In genomic region chr7:100087055-100087750, GRCh38 we compare ENCODE assay signal across 9 cellular contexts. TPM values are rescaled to one million over a fixed set of nuclear protein-coding genes. Genes with fewer than 3 reads are reported as not detected.
DNase-seq lines count a peak whose midpoint lies in the region; ATAC-seq, FAIRE-seq and TF ChIP-seq lines count a peak whose summit lies in the region.
"Had no signal": no experiment of that assay in that cellular context is flagged by ENCODE, and none has a peak within 500 bp of the region (broad histone marks: within the 10 kb centered on the region; RNA-seq: fewer than 3 reads in every experiment).

No MANE protein-coding gene starts in this region.

- H3K9ac ChIP-seq in endothelial cell of umbilical vein (replicated peaks; ENCODE audit: extremely low read depth, insufficient read depth, low read length) = peak overlapping the region; percentile 84

- H3K9me1 ChIP-seq in endothelial cell of umbilical vein (replicated peaks; ENCODE audit: control insufficient read depth, extremely low read depth, insufficient read depth, low read length) = no peaks in the 10 kb centered on the region

- no peak for TF ChIP-seq CTCF in Panc1 (IDR thresholded peaks at IDR 0.05)
- TF ChIP-seq CTCF in endothelial cell of umbilical vein (IDR thresholded peaks at IDR 0.05; ENCODE audit: extremely low read depth in 1 of 2, insufficient read depth in 1 of 2, low read depth in 1 of 2, low read length in 2 of 2) = no peak
- no peak for TF ChIP-seq CTCF in omental fat pad (IDR thresholded peaks at IDR 0.05)

- H2AFZ ChIP-seq in endothelial cell of umbilical vein (ENCODE audit: low read depth, low read length) = peak overlapping the region; percentile 14

- peaks cover 3% of the 10 kb centered on the region for H3K36me3 ChIP-seq in Panc1 (ENCODE audit: control insufficient read depth, insufficient read depth, low read length)
- H3K36me3 ChIP-seq in endothelial cell of umbilical vein (ENCODE audit: control insufficient read depth in 2 of 2, extremely low read depth in 1 of 2, insufficient read depth in 2 of 2, low read length in 2 of 2) = peaks cover 7 to 10% of the 10 kb centered on the region in 2 experiments

- H3K4me3 ChIP-seq in Panc1 (ENCODE audit: low read depth in 2 of 2, low read length in 2 of 2) (no peak overlapping the region), endothelial cell of umbilical vein (replicated peaks in 1 of 3; ENCODE audit: insufficient read depth in 1 of 3, low read depth in 1 of 3, low read length in 3 of 3) (peak overlapping the region in 1 of 3 experiments; percentile 16)

- FAIRE-seq in endothelial cell of umbilical vein (lab: Jason Lieb, UNC) (peak; percentile 99), frontal cortex (lab: Jason Lieb, UNC) (no peak)

- POLR2A ChIA-PET in Panc1 (lab: Charles Lee) (no interaction called here), endothelial cell of umbilical vein (lab: Charles Lee) (interaction anchor here (0.7 to 2.0 kb wide), 4 partner anchors 10 to 1013 kb away, joined by 3 to 10 read pairs (median 4); partner anchors contain the start of genes MCM7 and TRIM4)

- H3K79me2 ChIP-seq in endothelial cell of umbilical vein (ENCODE audit: control insufficient read depth, insufficient read depth, low read length) = peaks cover 17% of the 10 kb centered on the region

- H3K27ac ChIP-seq in Panc1 (ENCODE audit: low read length) (peak overlapping the region; percentile 56), endothelial cell of umbilical vein (ENCODE audit: insufficient read depth, low read depth, low read length) (peak overlapping the region; percentile 94)

- no TSS peak for BruUV-seq in Panc1 (replicated peaks; lab: Mats Ljungman, UMichigan)
- no TSS peak for BruUV-seq in endothelial cell of umbilical vein (replicated peaks; lab: Mats Ljungman, UMichigan)

- DNase-seq in DMS 273 (lab: John Stamatoyannopoulos, UW; ENCODE audit: unreplicated experiment) (peak; percentile 84), Panc1 (ENCODE audit: low read depth, low spot score) (no peak), endothelial cell of umbilical vein (ENCODE audit: low read depth, low spot score) (peak; percentile 97), omental fat pad (ENCODE audit: low spot score) (no peak), frontal cortex (ENCODE audit: low spot score in 2 of 2) (no peak)
- DNase-seq: dorsolateral prefrontal cortex had no signal

- H3K4me1 ChIP-seq in Panc1 (ENCODE audit: control insufficient read depth, insufficient read depth, low read length) (peaks cover 33% of the 10 kb centered on the region), endothelial cell of umbilical vein (ENCODE audit: control insufficient read depth, extremely low read depth, insufficient read depth, low read length) (peaks cover 33% of the 10 kb centered on the region)

- dilution Hi-C loops in endothelial cell of umbilical vein (cut with MboI; ENCODE audit: extremely low pct_ligation_motif_present, low sequenced_read_pairs) = no loop called here

- ATAC-seq in Panc1 = peak; percentile 23; the same call in 1 of the 2 replicates
- ATAC-seq in omental fat pad (ENCODE audit: low FRiP score) = peak; percentile 43
- ATAC-seq in GM19455 (IDR thresholded peaks at IDR 0.05; ENCODE audit: unreplicated experiment) = no peak
- ATAC-seq in GM19351 (IDR thresholded peaks at IDR 0.05; ENCODE audit: unreplicated experiment) = no peak
- ATAC-seq in GM18867 (IDR thresholded peaks at IDR 0.05; ENCODE audit: unreplicated experiment) = no peak

- intact Hi-C loops in Panc1 (cut with micrococcal nuclease; ENCODE audit: unreplicated experiment) (loop anchor here (10.0 kb wide), 1 partner anchor 92 kb away; no protein-coding TSS in a partner anchor), endothelial cell of umbilical vein (cut with micrococcal nuclease) (loop anchor here (1.0 to 10.0 kb wide), 3 partner anchors 14 to 172 kb away; partner anchors contain the start of genes AP4M1, MBLAC1, MCM7 and TRIM4)

- H4K20me1 ChIP-seq in endothelial cell of umbilical vein (replicated peaks; ENCODE audit: control insufficient read depth, extremely low read depth, insufficient read depth, low read length) = no peaks in the 10 kb centered on the region

- H3K9me3 ChIP-seq in Panc1 (ENCODE audit: control insufficient read depth, insufficient read depth, low read depth, low read length) = no peaks in the 10 kb centered on the region
- H3K9me3 ChIP-seq in endothelial cell of umbilical vein (replicated peaks; ENCODE audit: control insufficient read depth, insufficient read depth, low read length) = no peaks in the 10 kb centered on the region

- in situ Hi-C loops in Panc1 (cut with HindIII; ENCODE audit: low pct_unique_long_range_greater_than_20kb, low sequenced_read_pairs) = no loop called here

- H3K27me3 ChIP-seq in Panc1 (ENCODE audit: control insufficient read depth, insufficient read depth, low read length) (no peaks in the 10 kb centered on the region), endothelial cell of umbilical vein (ENCODE audit: control insufficient read depth in 2 of 2, insufficient read depth in 2 of 2, low read length in 2 of 2) (no peaks in the 10 kb centered on the region)
- H3K27me3 ChIP-seq: dorsolateral prefrontal cortex had no signal

- TF ChIP-seq POLR2A in endothelial cell of umbilical vein (IDR thresholded peaks at IDR 0.05; ENCODE audit: low read depth, low read length) = no peak

- peak overlapping the region; percentile 73 for H3K4me2 ChIP-seq in endothelial cell of umbilical vein (ENCODE audit: insufficient read depth, low read length)

- CTCF ChIA-PET in Panc1 (lab: Charles Lee) (no interaction called here), endothelial cell of umbilical vein (lab: Charles Lee) (interaction anchor here (0.6 to 2.9 kb wide), 4 partner anchors 14 to 619 kb away, joined by 3 to 18 read pairs (median 4); partner anchors contain the start of genes AP4M1, MCM7 and POP7)

RNA-seq across cellular contexts. Expression of gene COPS6, which starts 1.6 kb away (rescaled TPM):
- total RNA-seq in Panc1 (2021; ENCODE audit: unreplicated experiment) (182 TPM), endothelial cell of umbilical vein (168 and 188 TPM in 2 replicates), omental fat pad (10 to 100 TPM; 41.6 to 69.0 (median 50.0) TPM), frontal cortex (40.4 TPM)
- 323 TPM for polyA plus RNA-seq in Panc1 (2012; ENCODE audit: insufficient read length)
- polyA plus RNA-seq in endothelial cell of umbilical vein = 251 and 268 TPM in 2 replicates
- polyA plus RNA-seq in endothelial cell of umbilical vein (2011; cell fraction: cytosol; rRNA removed) = 257 and 331 TPM in 2 replicates
- 152 and 181 TPM in 2 replicates for polyA plus RNA-seq in endothelial cell of umbilical vein (2011; cell fraction: nucleus; rRNA removed)
- polyA plus RNA-seq in endothelial cell of umbilical vein (2012) = 169 and 251 TPM in 2 replicates
- 230 and 233 TPM in 2 replicates for polyA minus RNA-seq in endothelial cell of umbilical vein
- polyA minus RNA-seq in endothelial cell of umbilical vein (2011; cell fraction: cytosol; rRNA and poly(A)+ RNA removed) = 122 TPM
- polyA minus RNA-seq in endothelial cell of umbilical vein (2011; cell fraction: nucleus; rRNA and poly(A)+ RNA removed) = 46.3 and 64.6 TPM in 2 replicates

RNA-seq across cellular contexts. Expression of gene ZNF3, which starts 5.7 kb away (rescaled TPM):
- total RNA-seq in Panc1 (2021; ENCODE audit: unreplicated experiment) = 32.9 TPM
- polyA plus RNA-seq in Panc1 (2012; ENCODE audit: insufficient read length) = 22.0 TPM
- total RNA-seq in endothelial cell of umbilical vein = 30.9 and 31.1 TPM in 2 replicates
- 20.1 and 21.8 TPM in 2 replicates for polyA plus RNA-seq in endothelial cell of umbilical vein
- 16.4 and 18.1 TPM in 2 replicates for polyA plus RNA-seq in endothelial cell of umbilical vein (2011; cell fraction: cytosol; rRNA removed)
- 92.5 and 96.6 TPM in 2 replicates for polyA plus RNA-seq in endothelial cell of umbilical vein (2011; cell fraction: nucleus; rRNA removed)
- polyA plus RNA-seq in endothelial cell of umbilical vein (2012) = 16.4 and 21.6 TPM in 2 replicates
- polyA minus RNA-seq in endothelial cell of umbilical vein = 44.7 and 59.7 TPM in 2 replicates
- polyA minus RNA-seq in endothelial cell of umbilical vein (2011; cell fraction: cytosol; rRNA and poly(A)+ RNA removed) = 8.2 TPM
- 57.9 and 89.1 TPM in 2 replicates for polyA minus RNA-seq in endothelial cell of umbilical vein (2011; cell fraction: nucleus; rRNA and poly(A)+ RNA removed)
- 10 to 100 TPM; 14.5 to 25.4 (median 17.9) TPM for total RNA-seq in omental fat pad
- 44.4 TPM for total RNA-seq in frontal cortex

RNA-seq across cellular contexts. Expression of gene MCM7, which starts 14.0 kb away (rescaled TPM):
- total RNA-seq in Panc1 (2021; ENCODE audit: unreplicated experiment) (258 TPM), endothelial cell of umbilical vein (183 and 187 TPM in 2 replicates), omental fat pad (10 to 100 TPM; 17.6 to 42.7 (median 28.7) TPM), frontal cortex (35.9 TPM)
- 204 TPM for polyA plus RNA-seq in Panc1 (2012; ENCODE audit: insufficient read length)
- 145 and 156 TPM in 2 replicates for polyA plus RNA-seq in endothelial cell of umbilical vein
- polyA plus RNA-seq in endothelial cell of umbilical vein (2011; cell fraction: cytosol; rRNA removed) = 128 and 148 TPM in 2 replicates
- 575 and 612 TPM in 2 replicates for polyA plus RNA-seq in endothelial cell of umbilical vein (2011; cell fraction: nucleus; rRNA removed)
- polyA plus RNA-seq in endothelial cell of umbilical vein (2012) = 68.4 and 119 TPM in 2 replicates
- 123 and 162 TPM in 2 replicates for polyA minus RNA-seq in endothelial cell of umbilical vein
- polyA minus RNA-seq in endothelial cell of umbilical vein (2011; cell fraction: cytosol; rRNA and poly(A)+ RNA removed) = 332 TPM
- 151 and 168 TPM in 2 replicates for polyA minus RNA-seq in endothelial cell of umbilical vein (2011; cell fraction: nucleus; rRNA and poly(A)+ RNA removed)

RNA-seq across cellular contexts. Expression of gene AP4M1, which starts 14.2 kb away (rescaled TPM):
- total RNA-seq in Panc1 (2021; ENCODE audit: unreplicated experiment) (42.6 TPM), endothelial cell of umbilical vein (20.5 and 22.7 TPM in 2 replicates), omental fat pad (10 to 100 TPM in 2 of 4 donors, 1 to 10 TPM in 2; 7.2 to 20.6 (median 9.8) TPM), frontal cortex (24.9 TPM)
- polyA plus RNA-seq in Panc1 (2012; ENCODE audit: insufficient read length) = 48.0 TPM
- 27.4 and 31.4 TPM in 2 replicates for polyA plus RNA-seq in endothelial cell of umbilical vein
- 20.7 and 21.5 TPM in 2 replicates for polyA plus RNA-seq in endothelial cell of umbilical vein (2011; cell fraction: cytosol; rRNA removed)
- 57.4 and 65.9 TPM in 2 replicates for polyA plus RNA-seq in endothelial cell of umbilical vein (2011; cell fraction: nucleus; rRNA removed)
- 25.9 and 28.9 TPM in 2 replicates for polyA plus RNA-seq in endothelial cell of umbilical vein (2012)
- 22.9 and 24.5 TPM in 2 replicates for polyA minus RNA-seq in endothelial cell of umbilical vein
- 10.0 TPM for polyA minus RNA-seq in endothelial cell of umbilical vein (2011; cell fraction: cytosol; rRNA and poly(A)+ RNA removed)
- polyA minus RNA-seq in endothelial cell of umbilical vein (2011; cell fraction: nucleus; rRNA and poly(A)+ RNA removed) = 13.7 and 17.7 TPM in 2 replicates

RNA-seq across cellular contexts. Expression of gene TAF6, which starts 32.0 kb away (rescaled TPM):
- total RNA-seq in Panc1 (2021; ENCODE audit: unreplicated experiment) (92.3 TPM), endothelial cell of umbilical vein (64.6 and 67.3 TPM in 2 replicates), omental fat pad (10 to 100 TPM; 21.0 to 37.5 (median 30.3) TPM), frontal cortex (17.5 TPM)
- 100 TPM for polyA plus RNA-seq in Panc1 (2012; ENCODE audit: insufficient read length)
- polyA plus RNA-seq in endothelial cell of umbilical vein = 32.7 and 34.1 TPM in 2 replicates
- 27.6 and 28.5 TPM in 2 replicates for polyA plus RNA-seq in endothelial cell of umbilical vein (2011; cell fraction: cytosol; rRNA removed)
- 54.1 and 58.7 TPM in 2 replicates for polyA plus RNA-seq in endothelial cell of umbilical vein (2011; cell fraction: nucleus; rRNA removed)
- polyA plus RNA-seq in endothelial cell of umbilical vein (2012) = 42.1 and 45.9 TPM in 2 replicates
- polyA minus RNA-seq in endothelial cell of umbilical vein = 40.3 and 57.7 TPM in 2 replicates
- 21.2 TPM for polyA minus RNA-seq in endothelial cell of umbilical vein (2011; cell fraction: cytosol; rRNA and poly(A)+ RNA removed)
- polyA minus RNA-seq in endothelial cell of umbilical vein (2011; cell fraction: nucleus; rRNA and poly(A)+ RNA removed) = 18.0 TPM in 2 replicates

Comparison
In these comparisons a context has a peak if more than half of its experiments do, and no peak if none do; other contexts are left out.
1. DNase-seq: peak in DMS 273 (single experiment) and endothelial cell of umbilical vein (single experiment); none in Panc1 (single experiment), omental fat pad (single experiment) and frontal cortex (0 of 2).
2. ATAC-seq: peak in Panc1 (single experiment) and omental fat pad (single experiment); none in GM19455 (single experiment), GM19351 (single experiment) and GM18867 (single experiment).